Comparison of ENCODE assay signal across 26 cellular contexts in genomic region chr17:4007346-4008081, GRCh38. TPM values are rescaled to one million over a fixed set of nuclear protein-coding genes. Genes with fewer than 3 reads are reported as not detected.
DNase-seq lines count a peak whose midpoint lies in the region; ATAC-seq, FAIRE-seq and TF ChIP-seq lines count a peak whose summit lies in the region.
"Had no signal": no experiment of that assay in that cellular context is flagged by ENCODE, and none has a peak within 500 bp of the region (broad histone marks: within the 10 kb centered on the region; RNA-seq: fewer than 3 reads in every experiment).

No MANE protein-coding gene starts in this region.

- no peaks in the 10 kb centered on the region for H3K27me3 Mint-ChIP-seq in activated CD8-positive, alpha-beta memory T cell treated with anti-CD3 and anti-CD28 coated beads, Interleukin-2, amount 10 ng/mL, durations not matched to agents 7 days and 5 days
- H3K27me3 Mint-ChIP-seq: activated naive CD4-positive, alpha-beta T cell treated with anti-CD3 and anti-CD28 coated beads, Interleukin-2, amount 10 ng/mL, durations not matched to agents 7 days and 5 days had no signal

- no peaks in the 10 kb centered on the region for H3K79me2 ChIP-seq in K562 (ENCODE audit: control insufficient read depth, insufficient read depth, low read length)
- H3K79me2 ChIP-seq in mesendoderm (ENCODE audit: control insufficient read depth, insufficient read depth, low read length), result no peaks in the 10 kb centered on the region

- no peak overlapping the region for H4K8ac ChIP-seq in mesendoderm (ENCODE audit: low read depth, low read length)

- ATAC-seq in activated CD8-positive, alpha-beta memory T cell treated with anti-CD3 and anti-CD28 coated beads, Interleukin-2, amount 10 ng/mL, durations not matched to agents 7 days and 5 days, result no peak
- ATAC-seq in K562, result peak; percentile 43
- ATAC-seq: A549, heart right ventricle had no signal

- in situ Hi-C loops in K562 (cut with MboI), result loop anchor here (10.0 kb wide), 1 partner anchor 93 kb away; the partner anchor contains the start of gene P2RX1

- FAIRE-seq in K562 (lab: Jason Lieb, UNC), result no peak
- FAIRE-seq: A549, D721Med, endothelial cell of umbilical vein, H1 had no signal

- H3K9ac ChIP-seq in K562 (ENCODE audit: insufficient read depth in 1 of 2, low read depth in 2 of 2, low read length in 2 of 2), result peak overlapping the region; percentile 42 to 80; a peak in 3 of 4 replicates
- no peak overlapping the region for H3K9ac ChIP-seq in mesendoderm (ENCODE audit: low read length)

- peaks cover 4% of the 10 kb centered on the region for H3K9me1 ChIP-seq in K562 (ENCODE audit: control insufficient read depth, insufficient read depth, low read length)

- peak overlapping the region; percentile 63; the same call in 1 of the 2 replicates for H2AFZ ChIP-seq in K562 (ENCODE audit: low read depth, low read length)

- no peaks in the 10 kb centered on the region for H4K20me1 ChIP-seq in K562 (replicated peaks; ENCODE audit: control insufficient read depth, insufficient read depth, low read length)

- H3K56ac ChIP-seq in mesendoderm (ENCODE audit: low read length), result peak overlapping the region; percentile 58

- TF ChIP-seq RAD21 in K562 (CRISPR knock-in tag; conservative IDR thresholded peaks at IDR 0.05 in 1 of 2, IDR thresholded peaks at IDR 0.05 in 1 of 2), result no peak

- CTCF ChIA-PET in activated CD8-positive, alpha-beta memory T cell treated with anti-CD3 and anti-CD28 coated beads, Interleukin-2, amount 10 ng/mL, durations not matched to agents 7 days and 5 days (lab: Charles Lee), result interaction anchor here (0.7 to 12.4 kb wide), 3 partner anchors 11 to 162 kb away, joined by 3 to 125 read pairs (median 3); partner anchors contain the start of genes NCBP3 and P2RX1
- CTCF ChIA-PET in K562 (lab: Yijun Ruan, JAX; ENCODE audit: low intra/inter-chr PET ratio), result interaction anchor here (0.6 kb wide), 1 partner anchor 115 kb away, joined by 3 read pairs; the partner anchor contains the start of gene CAMKK1

- H3K4me1 ChIP-seq in K562 (replicated peaks in 1 of 2; ENCODE audit: control insufficient read depth in 2 of 2, insufficient read depth in 2 of 2, low read length in 2 of 2) (peaks cover 38 to 54% of the 10 kb centered on the region in 2 experiments), mesendoderm (ENCODE audit: control insufficient read depth, low read depth, low read length) (peaks cover 3% of the 10 kb centered on the region), stomach (peaks cover 16 to 58% (median 42%) of the 10 kb centered on the region in 4 donors), SJCRH30 (no peaks in the 10 kb centered on the region)

- peak overlapping the region; percentile 75 for H3K27ac ChIP-seq in K562 (ENCODE audit: extremely low read depth, low read depth, low read length)
- H3K27ac ChIP-seq in mesendoderm (ENCODE audit: low read depth, low read length), result no peak overlapping the region
- peak overlapping the region in 3 of 5 donors; percentile 10 to 58 (median 16) for H3K27ac ChIP-seq in stomach
- H3K27ac ChIP-seq in SJCRH30, result no peak overlapping the region
- H3K27ac ChIP-seq: A549, heart right ventricle had no signal

- no peak for DNase-seq in activated CD8-positive, alpha-beta memory T cell treated with anti-CD3 and anti-CD28 coated beads, Interleukin-2, amount 10 ng/mL, durations not matched to agents 7 days and 5 days
- no peak for DNase-seq in activated CD8-positive, alpha-beta memory T cell treated with anti-CD3 and anti-CD28 coated beads, Interleukin-2, amount 50 U/mL, for 4 hours
- DNase-seq in K562 (ENCODE audit: extremely low read depth in 1 of 4, low spot score in 3 of 4) (peak; percentile 43 to 57 (median 46)), mesendoderm (peak; percentile 47), stomach (no peak), SHP77 (lab: John Stamatoyannopoulos, UW) (no peak), foreskin melanocyte (no peak), SJCRH30 (no peak)
- DNase-seq: activated CD4-positive, CD25-positive, alpha-beta regulatory T cell; activated naive CD4-positive, alpha-beta T cell treated with anti-CD3 and anti-CD28 coated beads, Interleukin-2, amount 10 ng/mL, durations not matched to agents 7 days and 5 days; C1 segment of cervical spinal cord; dermis blood vessel endothelial cell; EL; heart right ventricle; immature natural killer cell; KG1; left lung; MV-4-11; nucleus accumbens; Peyer's patch; stimulated activated CD4-positive, alpha-beta T cell treated with anti-CD3 and anti-CD28 coated beads, Interleukin-15, amount 100 ng/mL, for 24 hours had no signal

- no peaks in the 10 kb centered on the region for H3K79me1 ChIP-seq in mesendoderm (ENCODE audit: low read length)

- no peak overlapping the region for H2BK120ac ChIP-seq in mesendoderm (ENCODE audit: low read depth, low read length)

- no peak overlapping the region for H2BK5ac ChIP-seq in mesendoderm (ENCODE audit: low read length)

- no peak overlapping the region for H4K5ac ChIP-seq in mesendoderm (ENCODE audit: low read length)

- TF ChIP-seq CTCF in K562 (IDR thresholded peaks at IDR 0.05 in 2 of 3, conservative IDR thresholded peaks at IDR 0.05 in 1 of 3; ENCODE audit: insufficient read depth in 2 of 3, low read depth in 1 of 3, low read length in 3 of 3), result peak in 1 of 3 experiments; percentile 17; a peak in 1 of 6 replicates
- TF ChIP-seq CTCF in stomach (IDR thresholded peaks at IDR 0.05), result no peak

- H3K36me3 ChIP-seq in K562 (ENCODE audit: control insufficient read depth, insufficient read depth, low read length) (peaks cover 44% of the 10 kb centered on the region; the same call in 2 of the 3 replicates), mesendoderm (ENCODE audit: control insufficient read depth, insufficient read depth, low read length) (peaks cover 4% of the 10 kb centered on the region), stomach (peaks cover 54 to 74% (median 72%) of the 10 kb centered on the region in 4 donors), SJCRH30 (peaks cover 3% of the 10 kb centered on the region; the same call in 1 of the 2 replicates)

- H3K4me3 ChIP-seq in K562 (no peak overlapping the region), mesendoderm (ENCODE audit: low read length) (no peak overlapping the region), stomach (no peak overlapping the region), SJCRH30 (no peak overlapping the region)
- H3K4me3 ChIP-seq: A549, heart right ventricle, left lung, Peyer's patch, right atrium auricular region had no signal

- H3K9me3 ChIP-seq in K562 (replicated peaks; ENCODE audit: control insufficient read depth, insufficient read depth, low read depth, low read length), result no peaks in the 10 kb centered on the region
- no peaks in the 10 kb centered on the region for H3K9me3 ChIP-seq in stomach
- no peaks in the 10 kb centered on the region for H3K9me3 ChIP-seq in SJCRH30 (replicated peaks)
- H3K9me3 ChIP-seq: A549, heart right ventricle, left lung, Peyer's patch, right atrium auricular region had no signal

- peaks cover 4% of the 10 kb centered on the region for H3K4me1 Mint-ChIP-seq in activated CD8-positive, alpha-beta memory T cell treated with anti-CD3 and anti-CD28 coated beads, Interleukin-2, amount 10 ng/mL, durations not matched to agents 7 days and 5 days

- POLR2A ChIA-PET in K562 (lab: Yijun Ruan, JAX), result interaction anchor here (0.7 to 2.9 kb wide), 2 partner anchors 9 to 90 kb away, joined by 6 to 11 read pairs; no protein-coding TSS in a partner anchor

- no peak overlapping the region for H3K4ac ChIP-seq in mesendoderm (ENCODE audit: low read depth, low read length)

- TF ChIP-seq EP300 in K562 (IDR thresholded peaks at IDR 0.05; ENCODE audit: low read length), result no peak
- no peak for TF ChIP-seq EP300 in stomach (IDR thresholded peaks at IDR 0.05)

- H2BK15ac ChIP-seq in mesendoderm (replicated peaks; ENCODE audit: low read depth), result no peak overlapping the region

- H3K27me3 ChIP-seq in K562 (ENCODE audit: control insufficient read depth in 2 of 2, insufficient read depth in 2 of 2, low read length in 2 of 2), result no peaks in the 10 kb centered on the region
- no peaks in the 10 kb centered on the region for H3K27me3 ChIP-seq in mesendoderm (ENCODE audit: insufficient read depth, low read length, poor library complexity)
- no peaks in the 10 kb centered on the region for H3K27me3 ChIP-seq in stomach
- H3K27me3 ChIP-seq in SJCRH30, result no peaks in the 10 kb centered on the region
- H3K27me3 ChIP-seq: heart right ventricle, left lung, Peyer's patch, right atrium auricular region had no signal

- intact Hi-C loops in K562 (cut with micrococcal nuclease), result loop anchor here (2.0 to 10.0 kb wide), 2 partner anchors 73 to 163 kb away; partner anchors contain the start of gene NCBP3
- intact Hi-C loops in stomach (cut with DNase I; ENCODE audit: low total_unique reads), result loop anchor here (5.0 kb wide), 1 partner anchor 70 kb away; no protein-coding TSS in a partner anchor

- peak overlapping the region; percentile 51 for H3K4me2 ChIP-seq in K562 (ENCODE audit: insufficient read depth, low read length)
- no peak overlapping the region for H3K4me2 ChIP-seq in mesendoderm (ENCODE audit: low read length)
- H3K4me2 ChIP-seq: A549 had no signal

- H3K9me3 Mint-ChIP-seq in activated CD8-positive, alpha-beta memory T cell treated with anti-CD3 and anti-CD28 coated beads, Interleukin-2, amount 10 ng/mL, durations not matched to agents 7 days and 5 days (ENCODE audit: low read depth), result no peaks in the 10 kb centered on the region
- H3K9me3 Mint-ChIP-seq: activated naive CD4-positive, alpha-beta T cell treated with anti-CD3 and anti-CD28 coated beads, Interleukin-2, amount 10 ng/mL, durations not matched to agents 7 days and 5 days; immature natural killer cell had no signal

- peak overlapping the region; percentile 29 for H3K27ac Mint-ChIP-seq in activated CD8-positive, alpha-beta memory T cell treated with anti-CD3 and anti-CD28 coated beads, Interleukin-2, amount 10 ng/mL, durations not matched to agents 7 days and 5 days
- H3K27ac Mint-ChIP-seq: activated naive CD4-positive, alpha-beta T cell treated with anti-CD3 and anti-CD28 coated beads, Interleukin-2, amount 10 ng/mL, durations not matched to agents 7 days and 5 days; immature natural killer cell had no signal

- no peak overlapping the region for H3K4me3 Mint-ChIP-seq in activated CD8-positive, alpha-beta memory T cell treated with anti-CD3 and anti-CD28 coated beads, Interleukin-2, amount 10 ng/mL, durations not matched to agents 7 days and 5 days
- H3K4me3 Mint-ChIP-seq: activated naive CD4-positive, alpha-beta T cell treated with anti-CD3 and anti-CD28 coated beads, Interleukin-2, amount 10 ng/mL, durations not matched to agents 7 days and 5 days; immature natural killer cell had no signal

- peaks cover 17% of the 10 kb centered on the region for H3K36me3 Mint-ChIP-seq in activated CD8-positive, alpha-beta memory T cell treated with anti-CD3 and anti-CD28 coated beads, Interleukin-2, amount 10 ng/mL, durations not matched to agents 7 days and 5 days

- no peak overlapping the region for H3K18ac ChIP-seq in mesendoderm (ENCODE audit: low read length)

- TF ChIP-seq POLR2A in K562 (conservative IDR thresholded peaks at IDR 0.05), result no peak
- no peak for TF ChIP-seq POLR2A in stomach (IDR thresholded peaks at IDR 0.05)

- 66% methylated on average over 19 of the region's 27 CpGs for WGBS in K562 (ENCODE audit: insufficient coverage, low coverage, missing lambda C conversion rate)
- no CpG with 5 or more reads among the region's 27 CpGs for WGBS in mesendoderm (ENCODE audit: extremely low coverage, insufficient coverage, low lambda C conversion rate)
- WGBS in stomach, 5 donors, result 85 to 92% (median 88%) methylated on average over 27 of the region's 27 CpGs

- no peak overlapping the region for H3K23ac ChIP-seq in mesendoderm (ENCODE audit: low read length)

- H2AK5ac ChIP-seq in mesendoderm (ENCODE audit: low read length), result no peak overlapping the region

- BruUV-seq in K562 (replicated peaks; lab: Mats Ljungman, UMichigan), result no TSS peak

RNA-seq across cellular contexts. Expression of gene ATP2A3, which starts 43.3 kb away (rescaled TPM):
- total RNA-seq in activated CD8-positive, alpha-beta memory T cell treated with anti-CD3 and anti-CD28 coated beads, Interleukin-2, amount 10 ng/mL, durations not matched to agents 7 days and 5 days, result 100 to 1,000 TPM; 264 to 377 TPM
- 198 and 586 TPM in 2 replicates for total RNA-seq in K562 (2011; cell fraction: chromatin; rRNA removed; ENCODE audit: low replicate concordance)
- 353 and 436 TPM in 2 replicates for total RNA-seq in K562 (2011; cell fraction: nucleolus; rRNA removed)
- total RNA-seq in K562 (2011; cell fraction: nucleoplasm; rRNA removed), result 289 and 326 TPM in 2 replicates
- 41.2 and 50.7 TPM in 2 replicates for total RNA-seq in K562 (2014; rRNA removed)
- 9.0 and 9.2 TPM in 2 replicates for total RNA-seq in K562 (2014; rRNA removed; fragmentation: Illumina TruSeq; extraction: Trizol)
- total RNA-seq in K562 (2015; rRNA removed; fragmentation: Illumina TruSeq; extraction: Trizol), result 16.9 TPM in 2 replicates
- total RNA-seq in K562 (2021), result 79.7 and 103 TPM in 2 replicates
- 42.6 and 65.4 TPM in 2 replicates for polyA plus RNA-seq in K562 (2011; rRNA removed)
- polyA plus RNA-seq in K562 (2011; cell fraction: cytosol; rRNA removed), result 45.9 and 88.8 TPM in 2 replicates
- 230 and 368 TPM in 2 replicates for polyA plus RNA-seq in K562 (2011; cell fraction: nucleus; rRNA removed)
- polyA plus RNA-seq in K562 (2012), result 77.5 and 466 TPM in 2 replicates
- 31.3 and 65.0 TPM in 2 replicates for polyA plus RNA-seq in K562 (2014; fragmentation: Illumina TruSeq; extraction: Trizol)
- polyA plus RNA-seq in K562 (2014; fragmentation: Nextera tagmentation; extraction: Ambion mirVana), result under 1 TPM; 0.65 to 0.66 TPM
- polyA plus RNA-seq in K562 (2014; rRNA removed), result 54.5 and 66.9 TPM in 2 replicates
- polyA minus RNA-seq in K562 (2011; rRNA and poly(A)+ RNA removed), result 33.8 and 63.1 TPM in 2 replicates
- 71.3 and 83.9 TPM in 2 replicates for polyA minus RNA-seq in K562 (2011; cell fraction: cytosol; rRNA and poly(A)+ RNA removed)
- 85.0 and 89.2 TPM in 2 replicates for polyA minus RNA-seq in K562 (2011; cell fraction: nucleus; rRNA and poly(A)+ RNA removed)
- 7.6 TPM for polyA plus RNA-seq in mesendoderm (2013, experiment 1 of 2)
- 7.5 TPM for polyA plus RNA-seq in mesendoderm (2013, experiment 2 of 2)
- 1,000 to 10,000 TPM in 1 of 5 donors, 100 to 1,000 TPM in 2, 10 to 100 TPM in 2; 49.4 to 1,069 (median 212) TPM for total RNA-seq in stomach
- polyA plus RNA-seq in stomach, result 10 to 100 TPM; 10.4 to 16.1 (median 15.4) TPM
- 1.9 and 2.0 TPM in 2 replicates for total RNA-seq in SJCRH30 (2014; rRNA removed; shearing (Covaris generic))
- total RNA-seq: dermis blood vessel endothelial cell had no signal

Comparison
In these comparisons a context has a peak if more than half of its experiments do, and no peak if none do; other contexts are left out.
1. DNase-seq: peak in K562 (4 of 4) and mesendoderm (single experiment); none in activated CD8-positive, alpha-beta memory T cell treated with anti-CD3 and anti-CD28 coated beads, Interleukin-2, amount 10 ng/mL, durations not matched to agents 7 days and 5 days (single experiment), activated CD8-positive, alpha-beta memory T cell treated with anti-CD3 and anti-CD28 coated beads, Interleukin-2, amount 50 U/mL, for 4 hours (single experiment), stomach (single experiment), SHP77 (0 of 2), foreskin melanocyte (single experiment) and SJCRH30 (0 of 2).
2. H3K27ac ChIP-seq: peak in K562 (single experiment) and stomach (3 of 5); none in mesendoderm (single experiment) and SJCRH30 (single experiment).